ENCODE assay signal across 9 cellular contexts in the genomic region with DNA sequence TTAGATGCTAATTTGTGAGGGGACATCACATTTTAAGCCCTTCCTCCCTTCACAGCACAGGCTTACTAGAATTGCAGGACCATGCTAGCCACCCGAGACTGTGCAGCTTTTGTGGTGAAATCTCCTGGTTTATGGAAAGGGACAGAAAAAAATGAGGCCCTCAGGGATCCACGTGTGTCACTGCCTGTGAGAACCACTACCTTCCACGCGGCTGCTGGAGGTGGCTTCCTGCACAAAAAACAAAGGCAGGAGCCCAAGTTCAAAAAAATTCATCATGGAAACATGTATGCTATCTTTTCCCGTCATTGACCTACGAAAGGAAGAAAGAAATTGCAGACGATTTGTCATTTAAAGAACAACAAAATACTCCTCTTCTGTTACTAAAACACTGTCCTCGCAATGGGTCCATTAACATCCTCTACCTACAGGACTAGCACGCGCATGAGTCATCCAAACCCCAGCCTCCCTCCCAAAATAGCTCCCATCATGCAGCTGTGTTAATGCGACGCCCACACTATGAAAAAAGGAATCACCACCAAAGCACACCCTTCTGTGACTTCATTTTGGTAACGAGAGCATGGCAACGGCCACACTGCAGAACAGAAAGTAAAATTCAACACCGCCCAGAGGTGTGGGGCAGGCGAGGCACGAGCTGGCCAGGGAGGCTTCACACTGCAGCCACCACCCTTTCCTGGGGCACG. TPM values are rescaled to one million over a fixed set of nuclear protein-coding genes. Genes with fewer than 3 reads are reported as not detected.
DNase-seq lines count a peak whose midpoint lies in the region; ATAC-seq, FAIRE-seq and TF ChIP-seq lines count a peak whose summit lies in the region.
"Had no signal": no experiment of that assay in that cellular context is flagged by ENCODE, and none has a peak within 500 bp of the region (broad histone marks: within the 10 kb centered on the region; RNA-seq: fewer than 3 reads in every experiment).

No MANE protein-coding gene starts in this region.

- peak; percentile 45 for DNase-seq in T-helper 9 cell
- DNase-seq in small intestine: peak; percentile 48
- no peak for DNase-seq in DMS153 treated with DMSO at 0.1 percent for 48 hours (lab: John Stamatoyannopoulos, UW; ENCODE audit: unreplicated experiment)
- DNase-seq in NCI-H2107 (lab: John Stamatoyannopoulos, UW): no peak
- no peak for DNase-seq in prostate gland (ENCODE audit: low spot score)

- no peaks in the 10 kb centered on the region for H3K36me3 Mint-ChIP-seq in dendritic cell treated with granulocyte-macrophage colony-stimulating factor and Interleukin-4, amounts not matched to agents 40 ng/mL and 50 ng/mL, for 4 days (ENCODE audit: low read depth)

- ATAC-seq in GM19023 (IDR thresholded peaks at IDR 0.05; ENCODE audit: unreplicated experiment): peak; percentile 97
- ATAC-seq in HG03025 (IDR thresholded peaks at IDR 0.05; ENCODE audit: low FRiP score, unreplicated experiment): peak; percentile 88

- intact Hi-C loops in dendritic cell treated with granulocyte-macrophage colony-stimulating factor and Interleukin-4, amounts not matched to agents 40 ng/mL and 50 ng/mL, for 4 days (cut with micrococcal nuclease): no loop called here
- intact Hi-C loops in prostate gland (cut with DNase I): no loop called here

- H3K4me3 ChIP-seq in small intestine (ENCODE audit: low read depth in 1 of 2, low read length in 2 of 2) (no peak overlapping the region), prostate gland (no peak overlapping the region)

- no peak for TF ChIP-seq POLR2A in prostate gland (IDR thresholded peaks at IDR 0.05)

- no peaks in the 10 kb centered on the region for H3K9me3 Mint-ChIP-seq in dendritic cell treated with granulocyte-macrophage colony-stimulating factor and Interleukin-4, amounts not matched to agents 40 ng/mL and 50 ng/mL, for 4 days

- no peak overlapping the region for H3K27ac Mint-ChIP-seq in dendritic cell treated with granulocyte-macrophage colony-stimulating factor and Interleukin-4, amounts not matched to agents 40 ng/mL and 50 ng/mL, for 4 days

- no peaks in the 10 kb centered on the region for H3K9me3 ChIP-seq in small intestine (ENCODE audit: control insufficient read depth, low read depth)
- no peaks in the 10 kb centered on the region for H3K9me3 ChIP-seq in prostate gland
- H3K9me3 ChIP-seq: neutrophil had no signal

- H3K27me3 Mint-ChIP-seq in dendritic cell treated with granulocyte-macrophage colony-stimulating factor and Interleukin-4, amounts not matched to agents 40 ng/mL and 50 ng/mL, for 4 days: no peaks in the 10 kb centered on the region

- FAIRE-seq in small intestine (lab: Jason Lieb, UNC): no peak

- H3K4me3 Mint-ChIP-seq in dendritic cell treated with granulocyte-macrophage colony-stimulating factor and Interleukin-4, amounts not matched to agents 40 ng/mL and 50 ng/mL, for 4 days: peak overlapping the region; percentile 6

- no peaks in the 10 kb centered on the region for H3K27me3 ChIP-seq in small intestine (ENCODE audit: control insufficient read depth in 2 of 2, insufficient read depth in 2 of 2, low read length in 2 of 2)
- H3K27me3 ChIP-seq in prostate gland (replicated peaks; ENCODE audit: insufficient read depth): no peaks in the 10 kb centered on the region
- H3K27me3 ChIP-seq: neutrophil had no signal

- peaks cover 17% of the 10 kb centered on the region for H3K4me1 Mint-ChIP-seq in dendritic cell treated with granulocyte-macrophage colony-stimulating factor and Interleukin-4, amounts not matched to agents 40 ng/mL and 50 ng/mL, for 4 days (ENCODE audit: low read depth)

- WGBS in small intestine, 3 donors: 48 to 64% (median 59%) methylated on average over 18 of the region's 18 CpGs
- WGBS in prostate gland: 80% methylated on average over 18 of the region's 18 CpGs

- H3K4me1 ChIP-seq in small intestine (ENCODE audit: control insufficient read depth in 2 of 2, insufficient read depth in 1 of 2, low read depth in 1 of 2, low read length in 1 of 2): peaks cover 0 to 7% of the 10 kb centered on the region in 2 donors
- peaks cover 6% of the 10 kb centered on the region for H3K4me1 ChIP-seq in prostate gland (replicated peaks)

- H3K27ac ChIP-seq in small intestine (ENCODE audit: low read depth in 1 of 2, low read length in 1 of 2) (peak overlapping the region in 1 of 2 donors; percentile 65), prostate gland (no peak overlapping the region)
- H3K27ac ChIP-seq: neutrophil had no signal

- TF ChIP-seq CTCF in prostate gland (IDR thresholded peaks at IDR 0.05): no peak

- H3K36me3 ChIP-seq in small intestine (ENCODE audit: control insufficient read depth in 2 of 2, insufficient read depth in 2 of 2, low read length in 2 of 2): no peaks in the 10 kb centered on the region
- H3K36me3 ChIP-seq in prostate gland: no peaks in the 10 kb centered on the region

RNA-seq across cellular contexts. Expression of a gene that starts 45.7 kb away (rescaled TPM):
- under 1 TPM in 1 of 3 donors, not detected in 2; 0.16 TPM for polyA plus RNA-seq in small intestine
- 1 to 10 TPM in 1 of 2 donors, under 1 TPM in 1; 0.68 to 1.1 TPM for total RNA-seq in prostate gland

Comparison
In these comparisons a context has a peak if more than half of its experiments do, and no peak if none do; other contexts are left out.
1. DNase-seq: peak in T-helper 9 cell (single experiment) and small intestine (single experiment); none in DMS153 treated with DMSO at 0.1 percent for 48 hours (single experiment), NCI-H2107 (single experiment) and prostate gland (single experiment).